In genomic region chr1:156419863-156420208, GRCh38 we compare ENCODE assay signal across 8 cellular contexts. TPM values are rescaled to one million over a fixed set of nuclear protein-coding genes. Genes with fewer than 3 reads are reported as not detected.
DNase-seq lines count a peak whose midpoint lies in the region; ATAC-seq and TF ChIP-seq lines count a peak whose summit lies in the region.

No MANE protein-coding gene starts in this region.

- H3K27me3 Mint-ChIP-seq in CD14-positive monocyte (ENCODE audit: low read depth in 3 of 3), result peaks cover 94 to 96% (median 96%) of the 10 kb centered on the region in 3 donors
- H3K27me3 Mint-ChIP-seq in activated T-helper 2 cell treated with anti-CD3 and anti-CD28 coated beads, Interferon-gamma antibody, Interleukin-2, Interleukin-4, amounts not matched to agents 10 μg/mL and 5 μg/mL and 100 μg/mL, durations not matched to agents 14 hours and 24 hours and 36 hours (ENCODE audit: low read depth), result peaks cover 86% of the 10 kb centered on the region
- peaks cover 85 to 100% (median 95%) of the 10 kb centered on the region in 3 donors for H3K27me3 Mint-ChIP-seq in naive B cell

- H3K4me3 Mint-ChIP-seq in CD14-positive monocyte (peak overlapping the region; percentile 79 to 95), naive B cell (peak overlapping the region; percentile 86 to 95 (median 92))
- H3K4me3 Mint-ChIP-seq in activated T-helper 2 cell treated with anti-CD3 and anti-CD28 coated beads, Interferon-gamma antibody, Interleukin-2, Interleukin-4, amounts not matched to agents 10 μg/mL and 5 μg/mL and 100 μg/mL, durations not matched to agents 14 hours and 24 hours and 36 hours (ENCODE audit: low read depth), result peak overlapping the region; percentile 1

- H3K9me3 Mint-ChIP-seq in CD14-positive monocyte (peaks cover 0 to 35% (median 13%) of the 10 kb centered on the region in 7 donors), naive B cell (no peaks in the 10 kb centered on the region)
- H3K9me3 Mint-ChIP-seq in activated T-helper 2 cell treated with anti-CD3 and anti-CD28 coated beads, Interferon-gamma antibody, Interleukin-2, Interleukin-4, amounts not matched to agents 10 μg/mL and 5 μg/mL and 100 μg/mL, durations not matched to agents 14 hours and 24 hours and 36 hours, result no peaks in the 10 kb centered on the region

- H3K36me3 Mint-ChIP-seq in CD14-positive monocyte, result peaks cover 5 to 10% of the 10 kb centered on the region in 2 donors
- no peaks in the 10 kb centered on the region for H3K36me3 Mint-ChIP-seq in activated T-helper 2 cell treated with anti-CD3 and anti-CD28 coated beads, Interferon-gamma antibody, Interleukin-2, Interleukin-4, amounts not matched to agents 10 μg/mL and 5 μg/mL and 100 μg/mL, durations not matched to agents 14 hours and 24 hours and 36 hours (ENCODE audit: low read depth)
- no peaks in the 10 kb centered on the region for H3K36me3 Mint-ChIP-seq in naive B cell

- H3K4me1 Mint-ChIP-seq in CD14-positive monocyte, result peaks cover 27% of the 10 kb centered on the region
- peaks cover 14% of the 10 kb centered on the region for H3K4me1 Mint-ChIP-seq in activated T-helper 2 cell treated with anti-CD3 and anti-CD28 coated beads, Interferon-gamma antibody, Interleukin-2, Interleukin-4, amounts not matched to agents 10 μg/mL and 5 μg/mL and 100 μg/mL, durations not matched to agents 14 hours and 24 hours and 36 hours (ENCODE audit: low read depth)
- peaks cover 22 to 28% (median 26%) of the 10 kb centered on the region in 3 donors for H3K4me1 Mint-ChIP-seq in naive B cell

- H3K27ac Mint-ChIP-seq in CD14-positive monocyte, result no peak overlapping the region
- no peak overlapping the region for H3K27ac Mint-ChIP-seq in activated T-helper 2 cell treated with anti-CD3 and anti-CD28 coated beads, Interferon-gamma antibody, Interleukin-2, Interleukin-4, amounts not matched to agents 10 μg/mL and 5 μg/mL and 100 μg/mL, durations not matched to agents 14 hours and 24 hours and 36 hours
- H3K27ac Mint-ChIP-seq in naive B cell, result peak overlapping the region in 3 of 6 donors; percentile 78 to 86 (median 81)

- peak; percentile 30 for DNase-seq in CD14-positive monocyte (ENCODE audit: low spot score)
- peak; percentile 10 for DNase-seq in activated T-helper 2 cell treated with anti-CD3 and anti-CD28 coated beads, Interferon-gamma antibody, Interleukin-2, Interleukin-4, amounts not matched to agents 10 μg/mL and 5 μg/mL and 100 μg/mL, durations not matched to agents 14 hours and 24 hours and 36 hours (ENCODE audit: low spot score)
- DNase-seq in naive B cell, result no peak
- DNase-seq in UCSD-AML1 (lab: John Stamatoyannopoulos, UW; ENCODE audit: unreplicated experiment), result no peak
- no peak for DNase-seq in glomerular visceral epithelial cell (ENCODE audit: extremely low spot score)
- no peak for DNase-seq in superior temporal gyrus (ENCODE audit: extremely low spot score)

- intact Hi-C loops in CD14-positive monocyte (cut with micrococcal nuclease), result loop anchor here in 1 of 2 donors (5.0 kb wide), 1 partner anchor 742 kb away; no protein-coding TSS in a partner anchor
- intact Hi-C loops in activated T-helper 2 cell treated with anti-CD3 and anti-CD28 coated beads, Interferon-gamma antibody, Interleukin-2, Interleukin-4, amounts not matched to agents 10 μg/mL and 5 μg/mL and 100 μg/mL, durations not matched to agents 14 hours and 24 hours and 36 hours (cut with micrococcal nuclease), result loop anchor here (2.0 to 5.0 kb wide), 2 partner anchors 19 to 33 kb away; no protein-coding TSS in a partner anchor

- ATAC-seq in HG02623 (IDR thresholded peaks at IDR 0.05; ENCODE audit: unreplicated experiment), result peak; percentile 9
- ATAC-seq in naive B cell (ENCODE audit: low read depth in 2 of 2), result peak; percentile 39 to 45
- no peak for ATAC-seq in GM19351 (IDR thresholded peaks at IDR 0.05; ENCODE audit: unreplicated experiment)

- no peak for TF ChIP-seq CTCF in CD14-positive monocyte (IDR thresholded peaks at IDR 0.05)

RNA-seq across cellular contexts. Expression of gene RHBG, which starts 50.8 kb away (rescaled TPM):
- not detected for polyA plus RNA-seq in CD14-positive monocyte
- total RNA-seq in activated T-helper 2 cell treated with anti-CD3 and anti-CD28 coated beads, Interferon-gamma antibody, Interleukin-2, Interleukin-4, amounts not matched to agents 10 μg/mL and 5 μg/mL and 100 μg/mL, durations not matched to agents 14 hours and 24 hours and 36 hours, result not detected in 2 replicates
- polyA plus RNA-seq in naive B cell (ENCODE audit: low read depth in 6 of 6), result not detected

Comparison
In these comparisons a context has a peak if more than half of its experiments do, and no peak if none do; other contexts are left out.
1. DNase-seq: peak in CD14-positive monocyte (single experiment) and activated T-helper 2 cell treated with anti-CD3 and anti-CD28 coated beads, Interferon-gamma antibody, Interleukin-2, Interleukin-4, amounts not matched to agents 10 μg/mL and 5 μg/mL and 100 μg/mL, durations not matched to agents 14 hours and 24 hours and 36 hours (single experiment); none in naive B cell (single experiment), UCSD-AML1 (single experiment), glomerular visceral epithelial cell (single experiment) and superior temporal gyrus (single experiment).
2. H3K4me3 Mint-ChIP-seq: peak in every context shown above with its lines; median percentile 92 in naive B cell; 87 in CD14-positive monocyte; 1 in activated T-helper 2 cell treated with anti-CD3 and anti-CD28 coated beads, Interferon-gamma antibody, Interleukin-2, Interleukin-4, amounts not matched to agents 10 μg/mL and 5 μg/mL and 100 μg/mL, durations not matched to agents 14 hours and 24 hours and 36 hours.